Comparison of ENCODE assay signal across 9 cellular contexts in genomic region chr4:123350191-123350544, GRCh38. TPM values are rescaled to one million over a fixed set of nuclear protein-coding genes. Genes with fewer than 3 reads are reported as not detected.
A peak's percentile ranks its signal among the peaks of the same experiment; 100 is the strongest.
DNase-seq lines count a peak whose midpoint lies in the region; ATAC-seq lines count a peak whose summit lies in the region.
"Had no signal": no experiment of that assay in that cellular context is flagged by ENCODE, and none has a peak within 500 bp of the region (broad histone marks: within the 10 kb centered on the region; RNA-seq: fewer than 3 reads in every experiment).

No MANE protein-coding gene starts in this region.

- peak; percentile 71 for DNase-seq in ELF-1 (ENCODE audit: low read depth, low spot score)
- peak; percentile 22 for DNase-seq in LHCN-M2 (ENCODE audit: low read depth)
- DNase-seq in activated naive CD8-positive, alpha-beta T cell treated with anti-CD3 and anti-CD28 coated beads, Interleukin-2, amount 50 U/mL, for 24 hours: no peak
- DNase-seq in left kidney (ENCODE audit: low read depth, low spot score): peak; percentile 76
- no peak for DNase-seq in NCI-H2227 (lab: John Stamatoyannopoulos, UW; ENCODE audit: unreplicated experiment)
- no peak for DNase-seq in NCI-H446 treated with DMSO at 0.1 percent for 48 hours (lab: John Stamatoyannopoulos, UW)
- DNase-seq: activated CD8-positive, alpha-beta memory T cell treated with anti-CD3 and anti-CD28 coated beads, Interleukin-2, amount 10 ng/mL, durations not matched to agents 7 days and 5 days had no signal

- H3K36me3 Mint-ChIP-seq in activated naive CD8-positive, alpha-beta T cell treated with anti-CD3 and anti-CD28 coated beads, Interleukin-2, amount 50 U/mL, for 24 hours (ENCODE audit: low read depth): no peaks in the 10 kb centered on the region
- H3K36me3 Mint-ChIP-seq: activated CD8-positive, alpha-beta memory T cell treated with anti-CD3 and anti-CD28 coated beads, Interleukin-2, amount 10 ng/mL, durations not matched to agents 7 days and 5 days had no signal

- H3K27me3 Mint-ChIP-seq in activated naive CD8-positive, alpha-beta T cell treated with anti-CD3 and anti-CD28 coated beads, Interleukin-2, amount 50 U/mL, for 24 hours: peaks cover 9% of the 10 kb centered on the region

- H3K27ac Mint-ChIP-seq in activated naive CD8-positive, alpha-beta T cell treated with anti-CD3 and anti-CD28 coated beads, Interleukin-2, amount 50 U/mL, for 24 hours: no peak overlapping the region
- H3K27ac Mint-ChIP-seq: activated CD8-positive, alpha-beta memory T cell treated with anti-CD3 and anti-CD28 coated beads, Interleukin-2, amount 10 ng/mL, durations not matched to agents 7 days and 5 days had no signal

- no peak overlapping the region for H3K4me3 Mint-ChIP-seq in activated naive CD8-positive, alpha-beta T cell treated with anti-CD3 and anti-CD28 coated beads, Interleukin-2, amount 50 U/mL, for 24 hours
- H3K4me3 Mint-ChIP-seq: activated CD8-positive, alpha-beta memory T cell treated with anti-CD3 and anti-CD28 coated beads, Interleukin-2, amount 10 ng/mL, durations not matched to agents 7 days and 5 days had no signal

- peaks cover 5% of the 10 kb centered on the region for H3K4me1 Mint-ChIP-seq in activated naive CD8-positive, alpha-beta T cell treated with anti-CD3 and anti-CD28 coated beads, Interleukin-2, amount 50 U/mL, for 24 hours

- peak; percentile 48 for ATAC-seq in activated naive CD8-positive, alpha-beta T cell treated with anti-CD3 and anti-CD28 coated beads, Interleukin-2, amount 50 U/mL, for 24 hours
- ATAC-seq in HG02970 (IDR thresholded peaks at IDR 0.05; ENCODE audit: low FRiP score, unreplicated experiment): no peak
- ATAC-seq in HG03442 (IDR thresholded peaks at IDR 0.05; ENCODE audit: unreplicated experiment): no peak
- ATAC-seq: activated CD8-positive, alpha-beta memory T cell treated with anti-CD3 and anti-CD28 coated beads, Interleukin-2, amount 10 ng/mL, durations not matched to agents 7 days and 5 days had no signal

- H3K9me3 Mint-ChIP-seq in activated naive CD8-positive, alpha-beta T cell treated with anti-CD3 and anti-CD28 coated beads, Interleukin-2, amount 50 U/mL, for 24 hours: no peaks in the 10 kb centered on the region

RNA-seq across cellular contexts. Expression of gene SPRY1, which starts 46.4 kb away (rescaled TPM):
- total RNA-seq in LHCN-M2 (2014; rRNA removed): 6.2 and 13.5 TPM in 2 replicates
- polyA plus RNA-seq in LHCN-M2 (2012): 3.7 TPM

Comparison
In these comparisons a context has a peak if more than half of its experiments do, and no peak if none do; other contexts are left out.
1. DNase-seq: peak in ELF-1 (single experiment), LHCN-M2 (single experiment) and left kidney (single experiment); none in activated naive CD8-positive, alpha-beta T cell treated with anti-CD3 and anti-CD28 coated beads, Interleukin-2, amount 50 U/mL, for 24 hours (single experiment), NCI-H2227 (single experiment) and NCI-H446 treated with DMSO at 0.1 percent for 48 hours (single experiment).